In the genomic region with DNA sequence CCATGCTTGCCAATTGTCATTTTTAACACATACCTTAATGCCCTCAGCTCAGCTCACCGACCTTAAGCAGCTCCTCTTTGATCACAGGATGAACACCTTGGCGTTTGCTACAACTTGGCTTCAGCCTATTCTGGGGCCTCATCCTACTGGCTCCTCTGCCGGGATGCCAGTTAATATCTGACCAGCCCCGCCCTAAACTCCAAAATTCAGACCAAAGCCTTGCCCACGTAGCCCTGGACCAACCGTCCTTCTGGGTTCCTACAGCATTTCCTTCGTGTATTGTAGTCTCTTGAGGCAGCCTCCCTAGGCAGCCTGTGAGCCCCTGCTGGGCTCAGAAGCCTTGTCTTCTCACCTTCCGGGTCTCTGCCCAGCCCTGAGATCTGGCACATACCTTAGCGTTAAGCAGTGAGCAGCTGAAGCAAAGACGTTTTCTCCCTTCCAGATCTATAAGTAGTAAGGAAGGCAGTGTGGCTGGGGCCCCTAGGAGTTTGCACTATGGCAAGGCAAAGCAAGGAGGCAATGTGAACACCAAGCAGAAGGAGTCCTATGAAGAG, we compare ENCODE assay signal across 9 cellular contexts. TPM values are rescaled to one million over a fixed set of nuclear protein-coding genes. Genes with fewer than 3 reads are reported as not detected.
DNase-seq lines count a peak whose midpoint lies in the region; ATAC-seq and TF ChIP-seq lines count a peak whose summit lies in the region.
"Had no signal": no experiment of that assay in that cellular context is flagged by ENCODE, and none has a peak within 500 bp of the region (broad histone marks: within the 10 kb centered on the region; RNA-seq: fewer than 3 reads in every experiment).

No MANE protein-coding gene starts in this region.

- H3K27me3 ChIP-seq in Caco-2 (replicated peaks; ENCODE audit: control insufficient read depth, insufficient read depth, low read length): no peaks in the 10 kb centered on the region
- no peaks in the 10 kb centered on the region for H3K27me3 ChIP-seq in parathyroid adenoma (ENCODE audit: control insufficient read depth, insufficient read depth, low read length)

- intact Hi-C loops in Caco-2 (cut with micrococcal nuclease; ENCODE audit: unreplicated experiment): no loop called here

- peaks cover 12% of the 10 kb centered on the region for H3K36me3 Mint-ChIP-seq in Caco-2 (ENCODE audit: insufficient read depth, unreplicated experiment)

- peaks cover 30% of the 10 kb centered on the region for H3K79me2 ChIP-seq in parathyroid adenoma

- H3K27ac ChIP-seq in SK-N-MC: no peak overlapping the region
- H3K27ac ChIP-seq in parathyroid adenoma: peak overlapping the region; percentile 91
- H3K27ac ChIP-seq: SJSA1 had no signal

- CTCF ChIA-PET in Caco-2 (lab: Charles Lee): interaction anchor here (1.5 kb wide), 1 partner anchor 325 kb away, joined by 10 read pairs; no protein-coding TSS in a partner anchor

- peaks cover 8% of the 10 kb centered on the region for H3K27me3 Mint-ChIP-seq in Caco-2 (ENCODE audit: insufficient read depth, unreplicated experiment)

- peaks cover 26% of the 10 kb centered on the region for H3K4me1 Mint-ChIP-seq in Caco-2 (ENCODE audit: low read depth, unreplicated experiment)

- no peak for ATAC-seq in HG02678 (IDR thresholded peaks at IDR 0.05; ENCODE audit: unreplicated experiment)

- H3K9me3 ChIP-seq in Caco-2 (no peaks in the 10 kb centered on the region), SK-N-MC (ENCODE audit: low read depth, low read length) (no peaks in the 10 kb centered on the region), parathyroid adenoma (ENCODE audit: control insufficient read depth, low read length) (no peaks in the 10 kb centered on the region)
- H3K9me3 ChIP-seq: SJSA1 had no signal

- no peaks in the 10 kb centered on the region for H3K9me3 Mint-ChIP-seq in Caco-2 (ENCODE audit: unreplicated experiment)

- H3K4me1 ChIP-seq in Caco-2: no peaks in the 10 kb centered on the region
- peaks cover 24% of the 10 kb centered on the region for H3K4me1 ChIP-seq in parathyroid adenoma
- H3K4me1 ChIP-seq: SJSA1 had no signal

- peak overlapping the region; percentile 80 for H3K4me3 Mint-ChIP-seq in Caco-2 (ENCODE audit: unreplicated experiment)

- H3K4me3 ChIP-seq in Caco-2 (ENCODE audit: low read depth, low read length) (peak overlapping the region; percentile 68), SK-N-MC (peak overlapping the region; percentile 81), fibroblast of villous mesenchyme (ENCODE audit: low read depth, low read length) (peak overlapping the region; percentile 76), parathyroid adenoma (ENCODE audit: low read depth, low read length) (peak overlapping the region; percentile 77)

- H3K4me2 ChIP-seq in parathyroid adenoma (ENCODE audit: low read length): peak overlapping the region; percentile 34

- peak overlapping the region; percentile 97 for H2AFZ ChIP-seq in parathyroid adenoma

- TF ChIP-seq CTCF in Caco-2 (IDR thresholded peaks at IDR 0.05; ENCODE audit: insufficient read depth in 1 of 2, low read depth in 1 of 2, low read length in 1 of 2, severe bottlenecking in 1 of 2, unreplicated experiment in 1 of 2): no peak
- TF ChIP-seq CTCF in fibroblast of villous mesenchyme (IDR thresholded peaks at IDR 0.05; ENCODE audit: insufficient read depth, low read depth, low read length): no peak
- TF ChIP-seq CTCF in parathyroid adenoma (IDR thresholded peaks at IDR 0.05): no peak

- no peaks in the 10 kb centered on the region for H3K36me3 ChIP-seq in Caco-2 (ENCODE audit: control insufficient read depth, insufficient read depth, low read length)
- H3K36me3 ChIP-seq in SK-N-MC (ENCODE audit: insufficient read depth, low read length): no peaks in the 10 kb centered on the region
- H3K36me3 ChIP-seq in parathyroid adenoma (ENCODE audit: control insufficient read depth, insufficient read depth, low read length): no peaks in the 10 kb centered on the region
- H3K36me3 ChIP-seq: SJSA1 had no signal

- DNase-seq in Caco-2 (no peak), SK-N-MC (ENCODE audit: low read depth, low spot score) (no peak), fibroblast of villous mesenchyme (ENCODE audit: low read depth) (no peak), NCI-H2196 (lab: John Stamatoyannopoulos, UW; ENCODE audit: unreplicated experiment) (no peak), T-helper 9 cell (no peak), hypothalamus (lab: John Stamatoyannopoulos, UW) (no peak)

- H3K27ac Mint-ChIP-seq in Caco-2 (ENCODE audit: unreplicated experiment): no peak overlapping the region

- POLR2A ChIA-PET in Caco-2 (lab: Charles Lee): no interaction called here

- H3K9ac ChIP-seq in SK-N-MC (ENCODE audit: insufficient read length) (peak overlapping the region; percentile 47), parathyroid adenoma (no peak overlapping the region)

- BruUV-seq in Caco-2 (replicated peaks; lab: Mats Ljungman, UMichigan): no TSS peak

RNA-seq across cellular contexts. Expression of gene ENO4, which starts 0.8 kb away (rescaled TPM):
- total RNA-seq in Caco-2 (2022) (not detected in 2 replicates), fibroblast of villous mesenchyme (under 0.01 TPM in 1 of 2 replicates, not detected in the other)
- total RNA-seq: SJSA1 had no signal
